In the genomic region with DNA sequence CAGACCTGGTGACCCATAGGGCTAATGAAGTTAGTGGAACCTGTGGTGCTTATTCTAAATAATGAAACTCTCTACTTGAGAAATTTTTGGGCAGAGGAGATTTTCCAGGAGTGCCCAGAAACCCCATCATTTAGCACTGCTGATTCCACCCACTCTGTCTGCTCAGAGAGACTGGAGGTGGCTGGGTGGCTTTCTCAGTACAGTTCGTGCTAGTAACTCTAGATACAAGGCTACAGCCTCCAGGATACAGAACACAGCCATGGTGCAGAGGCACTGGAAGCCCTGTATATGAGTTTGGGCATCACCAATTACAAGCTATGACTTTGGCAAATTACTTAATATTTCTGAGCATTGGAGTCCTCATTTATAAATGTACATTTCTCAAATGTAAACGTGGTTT, we compare ENCODE assay signal across 19 cellular contexts. TPM values are rescaled to one million over a fixed set of nuclear protein-coding genes. Genes with fewer than 3 reads are reported as not detected.
DNase-seq lines count a peak whose midpoint lies in the region; ATAC-seq, FAIRE-seq and TF ChIP-seq lines count a peak whose summit lies in the region.
"Had no signal": no experiment of that assay in that cellular context is flagged by ENCODE, and none has a peak within 500 bp of the region (broad histone marks: within the 10 kb centered on the region; RNA-seq: fewer than 3 reads in every experiment).

No MANE protein-coding gene starts in this region.

- H2AFZ ChIP-seq in GM12878 (ENCODE audit: control insufficient read depth, low read depth, low read length) = no peak overlapping the region

- no peak for TF ChIP-seq RAD21 in GM12878 (IDR thresholded peaks at IDR 0.05; ENCODE audit: insufficient read depth, low read depth, low read length)

- no peak for DNase-seq in CD14-positive monocyte (ENCODE audit: low spot score)
- DNase-seq in GM12878 (ENCODE audit: low read depth, low spot score) = no peak
- DNase-seq in middle frontal gyrus (ENCODE audit: extremely low spot score, low spot score) = peak; percentile 37
- peak in 6 of 10 donors; percentile 18 to 88 (median 40) for DNase-seq in posterior cingulate gyrus
- DNase-seq in OCI-M1 (lab: John Stamatoyannopoulos, UW) = no peak
- no peak for DNase-seq in GM12891 (ENCODE audit: insufficient read length, low spot score)
- no peak for DNase-seq in left colon
- DNase-seq: CD4-positive, alpha-beta memory T cell; DMS153; DMS79; GDM1 had no signal

- WGBS in GM12878 (ENCODE audit: insufficient coverage, insufficient replicate concordance, low lambda C conversion rate, missing lambda C conversion rate) = 0% methylated on average over 2 of the region's 2 CpGs

- H3K4me3 ChIP-seq in GM12878 = no peak overlapping the region
- H3K4me3 ChIP-seq: HAP-1 had no signal

- peaks cover 3 to 22% (median 8%) of the 10 kb centered on the region in 3 donors for H3K27me3 Mint-ChIP-seq in CD14-positive monocyte (ENCODE audit: low read depth in 3 of 3)

- RAD21 ChIA-PET in GM12878 (lab: Charles Lee; ENCODE audit: unreplicated experiment) = interaction anchor here (1.2 kb wide), 1 partner anchor 14 kb away, joined by 3 read pairs; no protein-coding TSS in a partner anchor

- peak overlapping the region in 5 of 7 donors; percentile 15 to 98 (median 86) for H3K27ac Mint-ChIP-seq in CD14-positive monocyte
- H3K27ac Mint-ChIP-seq: CD4-positive, alpha-beta memory T cell had no signal

- no peak overlapping the region for H3K4me2 ChIP-seq in GM12878 (ENCODE audit: control insufficient read depth, insufficient read depth)

- H3K9ac ChIP-seq in GM12878 (ENCODE audit: control insufficient read depth, insufficient read depth, low read length) = no peak overlapping the region

- peaks cover 44% of the 10 kb centered on the region for H3K4me1 Mint-ChIP-seq in CD14-positive monocyte

- in situ Hi-C loops in GM12878 (cut with MboI) = no loop called here

- TF ChIP-seq EP300 in GM12878 (IDR thresholded peaks at IDR 0.05; ENCODE audit: borderline replicate concordance in 1 of 2, control insufficient read depth in 1 of 2, low read depth in 2 of 2, low read length in 2 of 2) = no peak

- peaks cover 4 to 17% (median 9%) of the 10 kb centered on the region in 7 donors for H3K9me3 Mint-ChIP-seq in CD14-positive monocyte

- peaks cover 9% of the 10 kb centered on the region for H3K4me1 ChIP-seq in GM12878 (ENCODE audit: control insufficient read depth, insufficient read depth, low read length)
- H3K4me1 ChIP-seq: HAP-1 had no signal

- H3K36me3 ChIP-seq in GM12878 (ENCODE audit: control insufficient read depth in 2 of 2, insufficient read depth in 2 of 2, low read length in 1 of 2) = no peaks in the 10 kb centered on the region
- H3K36me3 ChIP-seq: HAP-1 had no signal

- POLR2A ChIA-PET in GM12878 (lab: Charles Lee) = no interaction called here

- H4K20me1 ChIP-seq in GM12878 (ENCODE audit: control insufficient read depth, insufficient read depth) = no peaks in the 10 kb centered on the region

- H3K9me3 ChIP-seq in GM12878 (replicated peaks; ENCODE audit: control insufficient read depth, insufficient read depth, low read length) = no peaks in the 10 kb centered on the region
- H3K9me3 ChIP-seq: HAP-1 had no signal

- TF ChIP-seq POLR2A in GM12878 (IDR thresholded peaks at IDR 0.05; ENCODE audit: low read depth, low read length) = no peak
- no peak for TF ChIP-seq POLR2A in GM12891 (IDR thresholded peaks at IDR 0.05; ENCODE audit: low read depth, low read length)

- H3K79me2 ChIP-seq in GM12878 (ENCODE audit: control insufficient read depth, insufficient read depth, low read length) = no peaks in the 10 kb centered on the region

- peaks cover 3 to 4% of the 10 kb centered on the region in 2 donors for H3K36me3 Mint-ChIP-seq in CD14-positive monocyte
- H3K36me3 Mint-ChIP-seq: CD4-positive, alpha-beta memory T cell had no signal

- SMC1A ChIA-PET in GM12878 (lab: Charles Lee; ENCODE audit: uncharacterized antibody, unreplicated experiment) = no interaction called here

- no TSS peak for BruUV-seq in GM12878 (replicated peaks; lab: Mats Ljungman, UMichigan)

- peaks cover 0 to 3% of the 10 kb centered on the region in 2 experiments; a peak in 1 of 4 replicates for H3K27me3 ChIP-seq in GM12878 (replicated peaks in 1 of 2; ENCODE audit: control insufficient read depth in 2 of 2, insufficient read depth in 2 of 2, low read length in 1 of 2)

- TF ChIP-seq CTCF in CD14-positive monocyte (IDR thresholded peaks at IDR 0.05) (no peak), GM12878 (IDR thresholded peaks at IDR 0.05 in 2 of 3, conservative IDR thresholded peaks at IDR 0.05 in 1 of 3; ENCODE audit: control insufficient read depth in 2 of 3, extremely low read depth in 1 of 3, insufficient read depth in 1 of 3, low read depth in 3 of 3, low read length in 3 of 3) (no peak)

- H3K4me3 Mint-ChIP-seq in CD14-positive monocyte = no peak overlapping the region
- H3K4me3 Mint-ChIP-seq: CD4-positive, alpha-beta memory T cell had no signal

- FAIRE-seq in GM12878 (lab: Jason Lieb, UNC) = no peak
- no peak for FAIRE-seq in GM12891 (lab: Jason Lieb, UNC)

- ATAC-seq in GM12878 (0 out of 3 replicates have a peak, but pooled peaks have one; percentile 21), left colon (no peak)

- CTCF ChIA-PET in GM12878 (lab: Yijun Ruan, JAX) = no interaction called here

- no peak overlapping the region for H3K27ac ChIP-seq in GM12878 (ENCODE audit: control insufficient read depth, insufficient read depth)
- H3K27ac ChIP-seq: C4-2B, HL-60 had no signal

- intact Hi-C loops in CD14-positive monocyte (cut with micrococcal nuclease) (no loop called here), GM12878 (cut with micrococcal nuclease; ENCODE audit: unreplicated experiment) (no loop called here), posterior cingulate gyrus (cut with DNase I) (no loop called here), left colon (cut with DNase I, micrococcal nuclease) (no loop called here)

TF ChIP-seq in GM12891, 5 proteins besides CTCF, POLR2A, EP300 and RAD21:
- TF ChIP-seq POLR2AphosphoS5 (IDR thresholded peaks at IDR 0.05; ENCODE audit: low read depth, low read length) = no peak
- TF ChIP-seq PAX5 (IDR thresholded peaks at IDR 0.05; ENCODE audit: insufficient read depth, low read length, severe bottlenecking) = no peak
- TF ChIP-seq TAF1 (IDR thresholded peaks at IDR 0.05; ENCODE audit: low read depth, low read length) = no peak
- no peak for TF ChIP-seq SPI1 (IDR thresholded peaks at IDR 0.05; ENCODE audit: low read depth, low read length)
- no peak for TF ChIP-seq POU2F2 (IDR thresholded peaks at IDR 0.05; ENCODE audit: low read depth, low read length)

RNA-seq across cellular contexts. Expression of gene CCDC177, which starts 32.4 kb away (rescaled TPM):
- not detected for polyA plus RNA-seq in CD14-positive monocyte
- total RNA-seq in GM12878 (2013; cell fraction: nucleolus; rRNA removed) = not detected in 2 replicates
- total RNA-seq in GM12878 (2014; rRNA removed) = not detected in 2 replicates
- total RNA-seq in GM12878 (2014; rRNA removed; fragmentation: Illumina TruSeq; extraction: Trizol) = not detected in 2 replicates
- not detected in 2 replicates for total RNA-seq in GM12878 (2021)
- polyA plus RNA-seq in GM12878 (2011; ENCODE audit: low read depth) = not detected
- polyA plus RNA-seq in GM12878 (2011; rRNA removed) = not detected in 2 replicates
- polyA plus RNA-seq in GM12878 (2011; cell fraction: cytosol; rRNA removed) = not detected in 2 replicates
- polyA plus RNA-seq in GM12878 (2011; cell fraction: nucleus; rRNA removed) = not detected in 2 replicates
- polyA plus RNA-seq in GM12878 (2012) = not detected in 2 replicates
- not detected in 2 replicates for polyA plus RNA-seq in GM12878 (2014; fragmentation: Illumina TruSeq; extraction: Trizol)
- polyA plus RNA-seq in GM12878 (2014; fragmentation: Nextera tagmentation; extraction: Ambion mirVana) = not detected
- not detected in 2 replicates for polyA plus RNA-seq in GM12878 (2014; rRNA removed)
- not detected for polyA plus RNA-seq in GM12878 (2016; fragmentation: Nextera tagmentation; extraction: Ambion mirVana)
- not detected in 2 replicates for polyA minus RNA-seq in GM12878 (2011; rRNA and poly(A)+ RNA removed)
- not detected in 2 replicates for polyA minus RNA-seq in GM12878 (2011; cell fraction: cytosol; rRNA and poly(A)+ RNA removed)
- not detected in 2 replicates for polyA minus RNA-seq in GM12878 (2011; cell fraction: nucleus; rRNA and poly(A)+ RNA removed)
- polyA plus RNA-seq in GM12891 (2012; ENCODE audit: low read depth, missing spikeins) = not detected
- not detected for total RNA-seq in left colon
- total RNA-seq: A172; CD4-positive, alpha-beta memory T cell; Daoy; H4; HT1080 had no signal
- polyA plus RNA-seq: BJ; CD4-positive, alpha-beta memory T cell had no signal

RNA-seq across cellular contexts. Expression of gene PLEKHD1, which starts 57.8 kb away (rescaled TPM):
- polyA plus RNA-seq in CD14-positive monocyte (not detected), GM12878 (2011; rRNA removed) (0.01 and 0.03 TPM in 2 replicates), GM12878 (2014; fragmentation: Illumina TruSeq; extraction: Trizol) (0.01 TPM in 1 of 2 replicates, not detected in the other), GM12878 (2014; fragmentation: Nextera tagmentation; extraction: Ambion mirVana) (not detected), GM12878 (2014; rRNA removed) (0.03 TPM in 1 of 2 replicates, not detected in the other), GM12878 (2016; fragmentation: Nextera tagmentation; extraction: Ambion mirVana) (not detected)
- 0.15 and 0.21 TPM in 2 replicates for total RNA-seq in GM12878 (2013; cell fraction: nucleolus; rRNA removed)
- total RNA-seq in GM12878 (2014; rRNA removed) (0.06 TPM in 1 of 2 replicates, not detected in the other), GM12878 (2014; rRNA removed; fragmentation: Illumina TruSeq; extraction: Trizol) (0.05 TPM in 1 of 2 replicates, not detected in the other), GM12878 (2021) (0.08 TPM in 1 of 2 replicates, not detected in the other), left colon (under 1 TPM; 0.14 to 0.18 TPM)
- polyA plus RNA-seq in GM12878 (2011; ENCODE audit: low read depth) = not detected
- polyA plus RNA-seq in GM12878 (2011; cell fraction: cytosol; rRNA removed) = 0.01 and 0.02 TPM in 2 replicates
- 0.06 TPM in 2 replicates for polyA plus RNA-seq in GM12878 (2011; cell fraction: nucleus; rRNA removed)
- polyA plus RNA-seq in GM12878 (2012) = 0.01 and 0.04 TPM in 2 replicates
- not detected in 2 replicates for polyA minus RNA-seq in GM12878 (2011; rRNA and poly(A)+ RNA removed)
- not detected in 2 replicates for polyA minus RNA-seq in GM12878 (2011; cell fraction: cytosol; rRNA and poly(A)+ RNA removed)
- not detected in 2 replicates for polyA minus RNA-seq in GM12878 (2011; cell fraction: nucleus; rRNA and poly(A)+ RNA removed)
- 0.04 TPM for polyA plus RNA-seq in GM12891 (2012; ENCODE audit: low read depth, missing spikeins)
- total RNA-seq: A172, H4, HT1080 had no signal

Comparison
In these comparisons a context has a peak if more than half of its experiments do, and no peak if none do; other contexts are left out.
1. DNase-seq: peak in middle frontal gyrus (single experiment) and posterior cingulate gyrus (6 of 10); none in CD14-positive monocyte (single experiment), GM12878 (single experiment), OCI-M1 (single experiment), GM12891 (single experiment) and left colon (0 of 2).